In genomic region chr7:66628361-66629221, GRCh38 we compare ENCODE assay signal across 8 cellular contexts. TPM values are rescaled to one million over a fixed set of nuclear protein-coding genes. Genes with fewer than 3 reads are reported as not detected.
DNase-seq lines count a peak whose midpoint lies in the region; TF ChIP-seq lines count a peak whose summit lies in the region.

KCTD7 (plus strand) TSS chr7:66628881; CDS start chr7:66629065, 184 bp downstream.

- in situ Hi-C loops in HAP-1 (cut with MboI; ENCODE audit: low sequenced_read_pairs) = no loop called here

- DNase-seq in HAP-1 (ENCODE audit: low spot score in 2 of 2) (peak; percentile 94 to 98), MG63 (peak; percentile 98), SHP77 (lab: John Stamatoyannopoulos, UW) (peak; percentile 97 to 99), fibroblast of the aortic adventitia (ENCODE audit: low read depth) (peak; percentile 97), nephron progenitor cell (peak; percentile 97)
- DNase-seq in activated effector memory CD4-positive, alpha-beta T cell treated with anti-CD3 and anti-CD28 coated beads, Interleukin-2, amount 50 U/mL, for 16 hours = peak; percentile 98

- H3K27ac Mint-ChIP-seq in nephron progenitor cell = peak within 1 kb of the TSS; percentile 88
- H3K27ac Mint-ChIP-seq in stimulated activated naive CD8-positive, alpha-beta T cell treated with anti-CD3 and anti-CD28 coated beads, Interleukin-15, Interleukin-2, amounts not matched to agents 100 ng/mL and 50 ng/mL, for 24 hours = peak within 1 kb of the TSS; percentile 77

- H3K9me3 ChIP-seq in ES-I3 (ENCODE audit: control insufficient read depth, insufficient read depth, low read length) (no peaks in the 10 kb centered on the region), HAP-1 (no peaks in the 10 kb centered on the region), MG63 (no peaks in the 10 kb centered on the region)

- H3K4me3 ChIP-seq in HAP-1 (peak within 1 kb of the TSS; percentile 57), MG63 (peak within 1 kb of the TSS; percentile 80), fibroblast of the aortic adventitia (ENCODE audit: low read depth, low read length) (peak within 1 kb of the TSS; percentile 90)

- H3K27me3 Mint-ChIP-seq in nephron progenitor cell (ENCODE audit: low read depth, poor library complexity) = peaks cover 8% of the 10 kb centered on the region
- no peaks in the 10 kb centered on the region for H3K27me3 Mint-ChIP-seq in stimulated activated naive CD8-positive, alpha-beta T cell treated with anti-CD3 and anti-CD28 coated beads, Interleukin-15, Interleukin-2, amounts not matched to agents 100 ng/mL and 50 ng/mL, for 24 hours

- H3K36me3 ChIP-seq in ES-I3 (ENCODE audit: insufficient read depth, low read length) (no peaks in the 10 kb centered on the region), HAP-1 (replicated peaks) (0 out of 2 replicates have a peak, but pooled peaks cover 3% of the 10 kb centered on the region), MG63 (no peaks in the 10 kb centered on the region)

- H3K4me1 Mint-ChIP-seq in nephron progenitor cell = peaks cover 17% of the 10 kb centered on the region
- peaks cover 40% of the 10 kb centered on the region for H3K4me1 Mint-ChIP-seq in stimulated activated naive CD8-positive, alpha-beta T cell treated with anti-CD3 and anti-CD28 coated beads, Interleukin-15, Interleukin-2, amounts not matched to agents 100 ng/mL and 50 ng/mL, for 24 hours (ENCODE audit: low read depth)

- no peaks in the 10 kb centered on the region for H3K27me3 ChIP-seq in HAP-1 (ENCODE audit: low read depth)
- no peaks in the 10 kb centered on the region for H3K27me3 ChIP-seq in MG63

- H3K36me3 Mint-ChIP-seq in nephron progenitor cell (ENCODE audit: low read depth) = peaks cover 21% of the 10 kb centered on the region
- no peaks in the 10 kb centered on the region for H3K36me3 Mint-ChIP-seq in stimulated activated naive CD8-positive, alpha-beta T cell treated with anti-CD3 and anti-CD28 coated beads, Interleukin-15, Interleukin-2, amounts not matched to agents 100 ng/mL and 50 ng/mL, for 24 hours (ENCODE audit: low read depth)

- TF ChIP-seq CTCF in fibroblast of the aortic adventitia (IDR thresholded peaks at IDR 0.05; ENCODE audit: insufficient read depth, low read length) (no peak), nephron progenitor cell (IDR thresholded peaks at IDR 0.05) (no peak)

- H3K4me1 ChIP-seq in ES-I3 (ENCODE audit: insufficient read depth, low read length) (no peaks in the 10 kb centered on the region; the same call in 1 of the 2 replicates), HAP-1 (peaks cover 16% of the 10 kb centered on the region)

- H3K9ac ChIP-seq in ES-I3 (ENCODE audit: low read depth, low read length) = peak within 1 kb of the TSS; percentile 74

- H3K4me3 Mint-ChIP-seq in nephron progenitor cell = peak within 1 kb of the TSS; percentile 91
- peak within 1 kb of the TSS; percentile 87 for H3K4me3 Mint-ChIP-seq in stimulated activated naive CD8-positive, alpha-beta T cell treated with anti-CD3 and anti-CD28 coated beads, Interleukin-15, Interleukin-2, amounts not matched to agents 100 ng/mL and 50 ng/mL, for 24 hours

- peaks cover 6% of the 10 kb centered on the region for H3K9me3 Mint-ChIP-seq in nephron progenitor cell
- no peaks in the 10 kb centered on the region for H3K9me3 Mint-ChIP-seq in stimulated activated naive CD8-positive, alpha-beta T cell treated with anti-CD3 and anti-CD28 coated beads, Interleukin-15, Interleukin-2, amounts not matched to agents 100 ng/mL and 50 ng/mL, for 24 hours

RNA-seq across cellular contexts. Expression of gene KCTD7, which starts in this region (rescaled TPM):
- 3.0 and 18.5 TPM in 2 replicates for total RNA-seq in MG63 (2014; rRNA removed; shearing (Covaris generic); ENCODE audit: low replicate concordance)
- total RNA-seq in fibroblast of the aortic adventitia (ENCODE audit: low replicate concordance) = 9.4 and 10.6 TPM in 2 replicates

Comparison
In these comparisons a context has a peak if more than half of its experiments do, and no peak if none do; other contexts are left out.
1. Peak in every context shown above with its lines: DNase-seq and H3K4me3 ChIP-seq.